In the genomic region with DNA sequence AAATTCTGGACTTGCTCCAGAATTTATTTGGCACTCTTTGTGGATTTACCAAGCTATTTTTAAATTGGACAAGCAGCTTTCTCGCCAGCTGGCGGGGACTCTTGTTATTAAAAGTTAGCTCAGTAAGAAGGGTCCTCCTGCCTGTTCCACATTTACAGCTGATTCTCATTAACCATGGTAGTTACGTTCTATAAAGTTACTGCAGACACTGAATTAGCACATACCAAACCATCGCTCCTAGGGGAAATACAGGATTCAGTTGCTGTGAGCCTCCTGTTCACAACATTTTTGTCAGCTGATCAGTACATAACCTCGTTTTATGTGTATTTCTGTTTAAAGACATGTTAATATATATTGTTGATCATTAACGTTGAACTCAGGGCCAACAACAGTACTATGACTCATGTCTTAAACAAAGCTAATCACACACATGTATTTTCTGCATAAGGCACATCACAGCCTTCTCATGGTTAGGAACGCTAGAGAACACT, we compare ENCODE assay signal across 1 cellular context.
TF ChIP-seq lines count a peak whose summit lies in the region.

No MANE protein-coding gene starts in this region.

TF ChIP-seq in IMR-90, 13 proteins besides CTCF, POLR2A, EP300 and RAD21 (continued from another document):
- TF ChIP-seq, protein P1, sequence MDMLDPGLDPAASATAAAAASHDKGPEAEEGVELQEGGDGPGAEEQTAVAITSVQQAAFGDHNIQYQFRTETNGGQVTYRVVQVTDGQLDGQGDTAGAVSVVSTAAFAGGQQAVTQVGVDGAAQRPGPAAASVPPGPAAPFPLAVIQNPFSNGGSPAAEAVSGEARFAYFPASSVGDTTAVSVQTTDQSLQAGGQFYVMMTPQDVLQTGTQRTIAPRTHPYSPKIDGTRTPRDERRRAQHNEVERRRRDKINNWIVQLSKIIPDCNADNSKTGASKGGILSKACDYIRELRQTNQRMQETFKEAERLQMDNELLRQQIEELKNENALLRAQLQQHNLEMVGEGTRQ (IDR thresholded peaks at IDR 0.05; ENCODE audit: low read depth, low read length) = no peak
- TF ChIP-seq, protein P2, sequence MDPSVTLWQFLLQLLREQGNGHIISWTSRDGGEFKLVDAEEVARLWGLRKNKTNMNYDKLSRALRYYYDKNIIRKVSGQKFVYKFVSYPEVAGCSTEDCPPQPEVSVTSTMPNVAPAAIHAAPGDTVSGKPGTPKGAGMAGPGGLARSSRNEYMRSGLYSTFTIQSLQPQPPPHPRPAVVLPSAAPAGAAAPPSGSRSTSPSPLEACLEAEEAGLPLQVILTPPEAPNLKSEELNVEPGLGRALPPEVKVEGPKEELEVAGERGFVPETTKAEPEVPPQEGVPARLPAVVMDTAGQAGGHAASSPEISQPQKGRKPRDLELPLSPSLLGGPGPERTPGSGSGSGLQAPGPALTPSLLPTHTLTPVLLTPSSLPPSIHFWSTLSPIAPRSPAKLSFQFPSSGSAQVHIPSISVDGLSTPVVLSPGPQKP (IDR thresholded peaks at IDR 0.05; ENCODE audit: borderline replicate concordance, low read depth, low read length) = no peak
- TF ChIP-seq NFE2L2 (IDR thresholded peaks at IDR 0.05; ENCODE audit: low read depth, low read length) (no peak), MAZ (IDR thresholded peaks at IDR 0.05; ENCODE audit: borderline replicate concordance, low read depth, low read length) (no peak)
